ENCODE assay signal across 8 cellular contexts in genomic region chr1:203006948-203007871, GRCh38. TPM values are rescaled to one million over a fixed set of nuclear protein-coding genes. Genes with fewer than 3 reads are reported as not detected.
DNase-seq lines count a peak whose midpoint lies in the region; ATAC-seq and TF ChIP-seq lines count a peak whose summit lies in the region.

Gene TMEM183A (plus strand): TSS chr1:203007374. CDS start chr1:203007466, 92 bp downstream.

- peak; percentile 88 to 93 (median 90) for DNase-seq in CD4-positive, alpha-beta T cell
- peak; percentile 78 for DNase-seq in HS-27A (ENCODE audit: low read depth)
- DNase-seq in NK-92 (lab: John Stamatoyannopoulos, UW; ENCODE audit: unreplicated experiment): peak; percentile 75
- DNase-seq in activated CD8-positive, alpha-beta memory T cell treated with anti-CD3 and anti-CD28 coated beads for 1 hour (ENCODE audit: extremely low read depth in 1 of 2, low read depth in 1 of 2): peak; percentile 85 to 90
- peak; percentile 95 for DNase-seq in effector CD4-positive, alpha-beta T cell
- DNase-seq in lower lobe of right lung: peak; percentile 97
- peak; percentile 89 to 95 (median 92) for DNase-seq in stimulated activated CD4-positive, alpha-beta T cell treated with anti-CD3 and anti-CD28 coated beads, TNF-alpha, amount 100 ng/mL, for 24 hours (ENCODE audit: low read depth in 3 of 3)

- peak within 1 kb of the TSS; percentile 97 for H3K4me3 ChIP-seq in lower lobe of right lung

- no peaks in the 10 kb centered on the region for H3K27me3 Mint-ChIP-seq in CD4-positive, alpha-beta T cell

- H3K27me3 ChIP-seq in CD4-positive, alpha-beta T cell (ENCODE audit: control insufficient read depth, insufficient read depth, low read length): no peaks in the 10 kb centered on the region
- no peaks in the 10 kb centered on the region for H3K27me3 ChIP-seq in lower lobe of right lung (ENCODE audit: low read depth)

- H3K27ac Mint-ChIP-seq in CD4-positive, alpha-beta T cell: peak within 1 kb of the TSS; percentile 95

- H3K4me3 Mint-ChIP-seq in CD4-positive, alpha-beta T cell: peak within 1 kb of the TSS; percentile 99

- peak; percentile 94 for ATAC-seq in CD4-positive, alpha-beta T cell (ENCODE audit: poor library complexity)
- ATAC-seq in GM19463 (IDR thresholded peaks at IDR 0.05; ENCODE audit: unreplicated experiment) (peak; percentile 90), lower lobe of right lung (peak; percentile 98 to 99)

- H3K36me3 ChIP-seq in lower lobe of right lung: peaks cover 32% of the 10 kb centered on the region

- CTCF ChIA-PET in CD4-positive, alpha-beta T cell (lab: Charles Lee): interaction anchor here (0.8 to 3.0 kb wide), 4 partner anchors 18 to 260 kb away, joined by 3 to 8 read pairs (median 4); partner anchors contain the start of genes CYB5R1 and PPFIA4

- peaks cover 45% of the 10 kb centered on the region for H3K36me3 Mint-ChIP-seq in CD4-positive, alpha-beta T cell (ENCODE audit: low read depth)

- H3K9me3 ChIP-seq in CD4-positive, alpha-beta T cell (ENCODE audit: control insufficient read depth, low read length): no peaks in the 10 kb centered on the region
- no peaks in the 10 kb centered on the region for H3K9me3 ChIP-seq in lower lobe of right lung

- POLR2A ChIA-PET in CD4-positive, alpha-beta T cell (lab: Charles Lee): interaction anchor here (0.6 to 3.6 kb wide), 22 partner anchors 10 to 658 kb away, joined by 3 to 19 read pairs (median 4); partner anchors contain the start of genes CYB5R1, KDM5B, KLHL12 and PCAT6

- H3K4me1 Mint-ChIP-seq in CD4-positive, alpha-beta T cell (ENCODE audit: low read depth): peaks cover 35% of the 10 kb centered on the region

- peaks cover 19% of the 10 kb centered on the region for H3K4me1 ChIP-seq in lower lobe of right lung

- TF ChIP-seq CTCF in CD4-positive, alpha-beta T cell (IDR thresholded peaks at IDR 0.05): no peak
- no peak for TF ChIP-seq CTCF in lower lobe of right lung (IDR thresholded peaks at IDR 0.05)

- intact Hi-C loops in CD4-positive, alpha-beta T cell (cut with DNase I, micrococcal nuclease): loop anchor here in 1 of 2 experiments (2.0 to 5.0 kb wide), 2 partner anchors 38 to 660 kb away; partner anchors contain the start of gene PPP1R12B
- intact Hi-C loops in lower lobe of right lung (cut with DNase I): no loop called here

- peak within 1 kb of the TSS; percentile 71 for H3K27ac ChIP-seq in CD4-positive, alpha-beta T cell (ENCODE audit: low read depth, low read length)
- peak within 1 kb of the TSS; percentile 89 for H3K27ac ChIP-seq in lower lobe of right lung

- H3K9me3 Mint-ChIP-seq in CD4-positive, alpha-beta T cell: no peaks in the 10 kb centered on the region

RNA-seq across cellular contexts. Expression of gene TMEM183A, which starts in this region (rescaled TPM):
- total RNA-seq in CD4-positive, alpha-beta T cell: 100 to 1,000 TPM; 187 to 194 TPM
- total RNA-seq in lower lobe of right lung: 52.0 TPM

Comparison
In these comparisons a context has a peak if more than half of its experiments do, and no peak if none do; other contexts are left out.
1. Peak in every context shown above with its lines: DNase-seq, ATAC-seq, H3K4me3 ChIP-seq and H3K27ac ChIP-seq.